1 cellular context compared by ENCODE assay signal in genomic region chr9:37800631-37801286, GRCh38.
TF ChIP-seq lines count a peak whose summit lies in the region.

A gene with protein sequence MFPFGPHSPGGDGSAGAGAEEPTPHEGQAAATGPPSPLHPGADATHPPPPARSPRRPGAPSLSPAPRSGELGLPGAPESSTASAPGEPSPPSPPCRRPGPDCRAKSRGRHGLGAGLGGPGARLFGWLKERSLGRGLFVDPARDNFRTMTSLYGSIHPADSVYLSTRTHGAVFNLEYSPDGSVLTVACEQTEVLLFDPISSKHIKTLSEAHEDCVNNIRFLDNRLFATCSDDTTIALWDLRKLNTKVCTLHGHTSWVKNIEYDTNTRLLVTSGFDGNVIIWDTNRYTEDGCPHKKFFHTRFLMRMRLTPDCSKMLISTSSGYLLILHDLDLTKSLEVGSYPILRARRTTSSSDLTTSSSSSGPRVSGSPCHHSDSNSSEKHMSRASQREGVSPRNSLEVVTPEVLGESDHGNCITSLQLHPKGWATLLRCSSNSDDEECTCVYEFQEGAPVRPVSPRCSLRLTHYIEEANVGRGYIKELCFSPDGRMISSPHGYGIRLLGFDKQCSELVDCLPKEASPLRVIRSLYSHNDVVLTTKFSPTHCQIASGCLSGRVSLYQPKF (plus strand): TSS chr9:37800797. CDS start chr9:37800867, 70 bp downstream.

TF ChIP-seq in K562, 482 proteins besides CTCF, POLR2A, EP300 and RAD21 (continued from another document and continues in another):
- TF ChIP-seq RREB1 (CRISPR knock-in tag; IDR thresholded peaks at IDR 0.05) (peak; percentile 64; the same call in 1 of the 2 replicates), BRD4 (IDR thresholded peaks at IDR 0.05) (no peak; the same call in 1 of the 2 replicates), MTA1 (IDR thresholded peaks at IDR 0.05; ENCODE audit: borderline replicate concordance) (no peak; the same call in 1 of the 2 replicates), NELFE (IDR thresholded peaks at IDR 0.05; ENCODE audit: insufficient read depth, insufficient read length) (no peak), ZNF407 (IDR thresholded peaks at IDR 0.05; ENCODE audit: low read depth) (peak; percentile 93), CCNT2 (IDR thresholded peaks at IDR 0.05; ENCODE audit: borderline replicate concordance, extremely low read depth, insufficient read length, low read depth, low read length) (peak; percentile 92), IFI16 (CRISPR knock-in tag; IDR thresholded peaks at IDR 0.05) (0 out of 2 replicates have a peak, but pooled peaks have one; percentile 62), NFIC (IDR thresholded peaks at IDR 0.05) (peak; percentile 75), KLF10 (CRISPR knock-in tag; IDR thresholded peaks at IDR 0.05) (no peak), ZNF398 (CRISPR knock-in tag; IDR thresholded peaks at IDR 0.05) (no peak), ZNF668 (CRISPR knock-in tag; IDR thresholded peaks at IDR 0.05) (peak; percentile 54; the same call in 1 of the 2 replicates), ZNF140 (CRISPR knock-in tag; IDR thresholded peaks at IDR 0.05) (no peak), NR2C1 (IDR thresholded peaks at IDR 0.05) (peak; percentile 82), NR2C1 (tag; IDR thresholded peaks at IDR 0.05) (peak; percentile 92), CBFA2T2 (conservative IDR thresholded peaks at IDR 0.05) (no peak), RERE (CRISPR knock-in tag; IDR thresholded peaks at IDR 0.05; ENCODE audit: borderline replicate concordance) (peak; percentile 83; the same call in 1 of the 2 replicates)
- TF ChIP-seq, protein P1, sequence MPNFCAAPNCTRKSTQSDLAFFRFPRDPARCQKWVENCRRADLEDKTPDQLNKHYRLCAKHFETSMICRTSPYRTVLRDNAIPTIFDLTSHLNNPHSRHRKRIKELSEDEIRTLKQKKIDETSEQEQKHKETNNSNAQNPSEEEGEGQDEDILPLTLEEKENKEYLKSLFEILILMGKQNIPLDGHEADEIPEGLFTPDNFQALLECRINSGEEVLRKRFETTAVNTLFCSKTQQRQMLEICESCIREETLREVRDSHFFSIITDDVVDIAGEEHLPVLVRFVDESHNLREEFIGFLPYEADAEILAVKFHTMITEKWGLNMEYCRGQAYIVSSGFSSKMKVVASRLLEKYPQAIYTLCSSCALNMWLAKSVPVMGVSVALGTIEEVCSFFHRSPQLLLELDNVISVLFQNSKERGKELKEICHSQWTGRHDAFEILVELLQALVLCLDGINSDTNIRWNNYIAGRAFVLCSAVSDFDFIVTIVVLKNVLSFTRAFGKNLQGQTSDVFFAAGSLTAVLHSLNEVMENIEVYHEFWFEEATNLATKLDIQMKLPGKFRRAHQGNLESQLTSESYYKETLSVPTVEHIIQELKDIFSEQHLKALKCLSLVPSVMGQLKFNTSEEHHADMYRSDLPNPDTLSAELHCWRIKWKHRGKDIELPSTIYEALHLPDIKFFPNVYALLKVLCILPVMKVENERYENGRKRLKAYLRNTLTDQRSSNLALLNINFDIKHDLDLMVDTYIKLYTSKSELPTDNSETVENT (CRISPR knock-in tag; IDR thresholded peaks at IDR 0.05), result peak; percentile 92
- TF ChIP-seq, protein P2, sequence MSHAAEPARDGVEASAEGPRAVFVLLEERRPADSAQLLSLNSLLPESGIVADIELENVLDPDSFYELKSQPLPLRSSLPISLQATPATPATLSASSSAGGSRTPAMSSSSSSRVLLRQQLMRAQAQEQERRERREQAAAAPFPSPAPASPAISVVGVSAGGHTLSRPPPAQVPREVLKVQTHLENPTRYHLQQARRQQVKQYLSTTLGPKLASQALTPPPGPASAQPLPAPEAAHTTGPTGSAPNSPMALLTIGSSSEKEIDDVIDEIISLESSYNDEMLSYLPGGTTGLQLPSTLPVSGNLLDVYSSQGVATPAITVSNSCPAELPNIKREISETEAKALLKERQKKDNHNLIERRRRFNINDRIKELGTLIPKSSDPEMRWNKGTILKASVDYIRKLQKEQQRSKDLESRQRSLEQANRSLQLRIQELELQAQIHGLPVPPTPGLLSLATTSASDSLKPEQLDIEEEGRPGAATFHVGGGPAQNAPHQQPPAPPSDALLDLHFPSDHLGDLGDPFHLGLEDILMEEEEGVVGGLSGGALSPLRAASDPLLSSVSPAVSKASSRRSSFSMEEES (CRISPR knock-in tag; IDR thresholded peaks at IDR 0.05), result no peak
